ENCODE assay signal across 14 cellular contexts in genomic region chr1:234589854-234590620, GRCh38. TPM values are rescaled to one million over a fixed set of nuclear protein-coding genes. Genes with fewer than 3 reads are reported as not detected.
DNase-seq lines count a peak whose midpoint lies in the region; ATAC-seq and TF ChIP-seq lines count a peak whose summit lies in the region.
"Had no signal": no experiment of that assay in that cellular context is flagged by ENCODE, and none has a peak within 500 bp of the region (broad histone marks: within the 10 kb centered on the region; RNA-seq: fewer than 3 reads in every experiment).

No MANE protein-coding gene starts in this region.

- peak overlapping the region; percentile 46 to 65 for H3K27ac ChIP-seq in prostate gland
- H3K27ac ChIP-seq: body of pancreas, PC-9 had no signal

- H3K4me1 Mint-ChIP-seq in stimulated activated naive CD8-positive, alpha-beta T cell treated with anti-CD3 and anti-CD28 coated beads, Interleukin-15, amount 100 ng/mL, for 72 hours, result peaks cover 11% of the 10 kb centered on the region

- peaks cover 16% of the 10 kb centered on the region for H3K27me3 Mint-ChIP-seq in stimulated activated naive CD8-positive, alpha-beta T cell treated with anti-CD3 and anti-CD28 coated beads, Interleukin-15, amount 100 ng/mL, for 72 hours
- H3K27me3 Mint-ChIP-seq: CD4-positive, alpha-beta memory T cell had no signal

- H3K36me3 ChIP-seq in prostate gland, result no peaks in the 10 kb centered on the region

- H3K4me3 Mint-ChIP-seq in stimulated activated naive CD8-positive, alpha-beta T cell treated with anti-CD3 and anti-CD28 coated beads, Interleukin-15, amount 100 ng/mL, for 72 hours, result no peak overlapping the region
- H3K4me3 Mint-ChIP-seq: activated T-cell treated with anti-CD3 and anti-CD28 coated beads, Interleukin-2, amount 50 U/mL, for 4 hours; CD4-positive, alpha-beta memory T cell had no signal

- peak; percentile 58 for DNase-seq in Daoy (ENCODE audit: low read depth)
- peak; percentile 37 for DNase-seq in SHP77 treated with DMSO at 0.1 percent for 48 hours (lab: John Stamatoyannopoulos, UW)
- DNase-seq in fibroblast of villous mesenchyme (ENCODE audit: low read depth), result peak; percentile 33
- DNase-seq in prostate gland (ENCODE audit: low spot score), result no peak
- DNase-seq in stimulated activated naive CD8-positive, alpha-beta T cell treated with anti-CD3 and anti-CD28 coated beads, Interleukin-15, amount 100 ng/mL, for 72 hours, result no peak
- DNase-seq in GDM1 (lab: John Stamatoyannopoulos, UW), result no peak
- DNase-seq: activated T-cell treated with anti-CD3 and anti-CD28 coated beads, Interleukin-2, amount 50 U/mL, for 4 hours; body of pancreas; CD4-positive, alpha-beta memory T cell; midbrain; NCI-H1694; PC-9 had no signal

- WGBS in prostate gland, result 83% methylated on average over 7 of the region's 7 CpGs

- H3K4me3 ChIP-seq in fibroblast of villous mesenchyme (ENCODE audit: low read depth, low read length) (no peak overlapping the region), prostate gland (no peak overlapping the region)
- H3K4me3 ChIP-seq: body of pancreas, PC-9 had no signal

- intact Hi-C loops in prostate gland (cut with DNase I), result no loop called here

- H3K4me1 ChIP-seq in prostate gland (replicated peaks), result no peaks in the 10 kb centered on the region
- H3K4me1 ChIP-seq: body of pancreas had no signal

- H3K27me3 ChIP-seq in prostate gland (replicated peaks; ENCODE audit: insufficient read depth), result no peaks in the 10 kb centered on the region
- H3K27me3 ChIP-seq: body of pancreas had no signal

- no peaks in the 10 kb centered on the region for H3K9me3 ChIP-seq in prostate gland
- H3K9me3 ChIP-seq: body of pancreas had no signal

- TF ChIP-seq CTCF in fibroblast of villous mesenchyme (IDR thresholded peaks at IDR 0.05; ENCODE audit: insufficient read depth, low read depth, low read length) (no peak), prostate gland (IDR thresholded peaks at IDR 0.05) (no peak)

- H3K27ac Mint-ChIP-seq in stimulated activated naive CD8-positive, alpha-beta T cell treated with anti-CD3 and anti-CD28 coated beads, Interleukin-15, amount 100 ng/mL, for 72 hours, result peak overlapping the region in 1 of 2 donors; percentile 21

- H3K9me3 Mint-ChIP-seq in stimulated activated naive CD8-positive, alpha-beta T cell treated with anti-CD3 and anti-CD28 coated beads, Interleukin-15, amount 100 ng/mL, for 72 hours, result peaks cover 0 to 5% of the 10 kb centered on the region in 2 donors
- H3K9me3 Mint-ChIP-seq: activated T-cell treated with anti-CD3 and anti-CD28 coated beads, Interleukin-2, amount 50 U/mL, for 4 hours had no signal

- TF ChIP-seq POLR2A in prostate gland (IDR thresholded peaks at IDR 0.05), result no peak

- no peak for ATAC-seq in stimulated activated naive CD8-positive, alpha-beta T cell treated with anti-CD3 and anti-CD28 coated beads, Interleukin-15, amount 100 ng/mL, for 72 hours
- ATAC-seq in HG02840 (IDR thresholded peaks at IDR 0.05; ENCODE audit: low FRiP score, unreplicated experiment), result no peak
- ATAC-seq in HG03025 (IDR thresholded peaks at IDR 0.05; ENCODE audit: low FRiP score, unreplicated experiment), result no peak
- ATAC-seq: activated T-cell treated with anti-CD3 and anti-CD28 coated beads, Interleukin-2, amount 50 U/mL, for 4 hours; body of pancreas had no signal

RNA-seq across cellular contexts. Expression of gene IRF2BP2, which starts 19.9 kb away (rescaled TPM):
- 50.6 and 51.9 TPM in 2 replicates for total RNA-seq in Daoy (2014; rRNA removed; shearing (Covaris generic))
- 53.1 and 60.9 TPM in 2 replicates for total RNA-seq in fibroblast of villous mesenchyme
- 100 to 1,000 TPM; 111 to 124 TPM for total RNA-seq in prostate gland

Comparison
In these comparisons a context has a peak if more than half of its experiments do, and no peak if none do; other contexts are left out.
1. DNase-seq: peak in Daoy (single experiment), SHP77 treated with DMSO at 0.1 percent for 48 hours (single experiment) and fibroblast of villous mesenchyme (single experiment); none in prostate gland (single experiment), stimulated activated naive CD8-positive, alpha-beta T cell treated with anti-CD3 and anti-CD28 coated beads, Interleukin-15, amount 100 ng/mL, for 72 hours (0 of 2) and GDM1 (single experiment).